8 cellular contexts compared by ENCODE assay signal in the genomic region with DNA sequence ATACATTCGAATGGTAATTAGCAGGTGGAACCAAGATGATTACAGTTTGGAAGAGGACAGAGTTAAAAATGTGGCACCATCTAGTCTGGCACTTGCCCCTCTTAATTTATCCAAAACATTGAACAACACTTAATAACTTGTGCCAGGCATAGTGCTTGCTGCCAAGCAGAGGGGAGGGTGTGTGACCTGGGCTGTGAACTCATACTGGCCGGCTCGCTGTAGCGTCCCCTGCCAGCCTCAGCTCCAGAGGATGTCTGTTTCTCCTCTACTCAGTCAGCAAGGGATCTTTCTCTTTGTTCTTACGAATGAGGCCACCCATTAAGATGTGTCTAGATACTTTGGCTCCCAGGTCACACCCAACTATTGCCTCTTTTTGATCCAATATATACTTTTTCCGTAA.
A peak's percentile ranks its signal among the peaks of the same experiment; 100 is the strongest.
DNase-seq lines count a peak whose midpoint lies in the region; ATAC-seq lines count a peak whose summit lies in the region.
"Had no signal": no experiment of that assay in that cellular context is flagged by ENCODE, and none has a peak within 500 bp of the region (broad histone marks: within the 10 kb centered on the region; RNA-seq: fewer than 3 reads in every experiment).

No MANE protein-coding gene starts in this region.

- H3K4me1 Mint-ChIP-seq in activated CD4-positive, alpha-beta memory T cell treated with anti-CD3 and anti-CD28 coated beads for 36 hours (ENCODE audit: low read depth), result peaks cover 38% of the 10 kb centered on the region
- peaks cover 4 to 58% (median 17%) of the 10 kb centered on the region in 4 donors for H3K4me1 Mint-ChIP-seq in naive thymus-derived CD8-positive, alpha-beta T cell

- ATAC-seq in GM18861 (IDR thresholded peaks at IDR 0.05; ENCODE audit: unreplicated experiment), result peak; percentile 4
- peak; percentile 11 for ATAC-seq in GM21526 (IDR thresholded peaks at IDR 0.05; ENCODE audit: low FRiP score, unreplicated experiment)
- no peak for ATAC-seq in naive thymus-derived CD8-positive, alpha-beta T cell
- no peak for ATAC-seq in HG02571 (IDR thresholded peaks at IDR 0.05; ENCODE audit: unreplicated experiment)

- peak overlapping the region; percentile 43 for H3K4me3 Mint-ChIP-seq in activated CD4-positive, alpha-beta memory T cell treated with anti-CD3 and anti-CD28 coated beads for 36 hours
- H3K4me3 Mint-ChIP-seq in naive thymus-derived CD8-positive, alpha-beta T cell, result peak overlapping the region; percentile 73 to 89 (median 82)

- POLR2A ChIA-PET in activated CD4-positive, alpha-beta memory T cell treated with anti-CD3 and anti-CD28 coated beads for 36 hours (lab: Charles Lee), result interaction anchor here (0.5 kb wide), 1 partner anchor 1007 kb away, joined by 3 read pairs; no protein-coding TSS in a partner anchor
- POLR2A ChIA-PET in naive thymus-derived CD8-positive, alpha-beta T cell (lab: Charles Lee), result no interaction called here

- CTCF ChIA-PET in activated CD4-positive, alpha-beta memory T cell treated with anti-CD3 and anti-CD28 coated beads for 36 hours (lab: Charles Lee), result interaction anchor here (1.6 to 1.7 kb wide), 2 partner anchors 12 to 59 kb away, joined by 3 to 14 read pairs; no protein-coding TSS in a partner anchor

- peak overlapping the region; percentile 93 for H3K27ac Mint-ChIP-seq in activated CD4-positive, alpha-beta memory T cell treated with anti-CD3 and anti-CD28 coated beads for 36 hours
- peak overlapping the region; percentile 74 to 97 (median 94) for H3K27ac Mint-ChIP-seq in naive thymus-derived CD8-positive, alpha-beta T cell

- H3K27me3 Mint-ChIP-seq in activated CD4-positive, alpha-beta memory T cell treated with anti-CD3 and anti-CD28 coated beads for 36 hours, result peaks cover under 1% of the 10 kb centered on the region
- H3K27me3 Mint-ChIP-seq in naive thymus-derived CD8-positive, alpha-beta T cell, result no peaks in the 10 kb centered on the region

- peaks cover 13% of the 10 kb centered on the region for H3K9me3 Mint-ChIP-seq in activated CD4-positive, alpha-beta memory T cell treated with anti-CD3 and anti-CD28 coated beads for 36 hours
- H3K9me3 Mint-ChIP-seq in naive thymus-derived CD8-positive, alpha-beta T cell, result peaks cover 0 to 6% (median 0%) of the 10 kb centered on the region in 9 donors

- DNase-seq in activated CD4-positive, alpha-beta memory T cell treated with anti-CD3 and anti-CD28 coated beads for 36 hours, result no peak
- no peak for DNase-seq in naive thymus-derived CD8-positive, alpha-beta T cell
- DNase-seq in COR-L47 (lab: John Stamatoyannopoulos, UW) (no peak), NCI-H774 (lab: John Stamatoyannopoulos, UW) (no peak)
- DNase-seq: mesendoderm had no signal

- intact Hi-C loops in activated CD4-positive, alpha-beta memory T cell treated with anti-CD3 and anti-CD28 coated beads for 36 hours (cut with micrococcal nuclease), result loop anchor here (5.0 kb wide), 1 partner anchor 1420 kb away; no protein-coding TSS in a partner anchor

- H3K36me3 Mint-ChIP-seq in activated CD4-positive, alpha-beta memory T cell treated with anti-CD3 and anti-CD28 coated beads for 36 hours, result peaks cover 22% of the 10 kb centered on the region
- peaks cover 0 to 13% (median 5%) of the 10 kb centered on the region in 3 donors for H3K36me3 Mint-ChIP-seq in naive thymus-derived CD8-positive, alpha-beta T cell

Comparison
In these comparisons a context has a peak if more than half of its experiments do, and no peak if none do; other contexts are left out.
1. ATAC-seq: peak in GM18861 (single experiment) and GM21526 (single experiment); none in naive thymus-derived CD8-positive, alpha-beta T cell (0 of 2) and HG02571 (single experiment).